Comparison of ENCODE assay signal across 7 cellular contexts in genomic region chr10:16930540-16930939, GRCh38.
"Had no signal": no experiment of that assay in that cellular context is flagged by ENCODE, and none has a peak within 500 bp of the region (broad histone marks: within the 10 kb centered on the region; RNA-seq: fewer than 3 reads in every experiment).

No MANE protein-coding gene starts in this region.

- H3K4me3 Mint-ChIP-seq: GM23338, H9 had no signal

- ATAC-seq: GM23338 had no signal

- H3K4me3 ChIP-seq: GM23338 had no signal

- FAIRE-seq: H1, H54, HTR-8/SVneo had no signal

- H3K4me2 ChIP-seq: GM23338 had no signal

- H3K27ac Mint-ChIP-seq: GM23338, H9 had no signal

- H2AFZ ChIP-seq: GM23338 had no signal

- H3K9me3 Mint-ChIP-seq: GM23338, H9 had no signal

- DNase-seq: H9, HCEC 1CT, IMR-90 had no signal
